ENCODE assay signal across 10 cellular contexts in genomic region chr3:72444642-72445223, GRCh38. TPM values are rescaled to one million over a fixed set of nuclear protein-coding genes. Genes with fewer than 3 reads are reported as not detected.
DNase-seq lines count a peak whose midpoint lies in the region; ATAC-seq and TF ChIP-seq lines count a peak whose summit lies in the region.
"Had no signal": no experiment of that assay in that cellular context is flagged by ENCODE, and none has a peak within 500 bp of the region (broad histone marks: within the 10 kb centered on the region; RNA-seq: fewer than 3 reads in every experiment).

No MANE protein-coding gene starts in this region.

- H3K4me1 Mint-ChIP-seq in activated T-cell treated with anti-CD3 and anti-CD28 coated beads, Interleukin-2, amount 50 U/mL, for 24 hours (ENCODE audit: low read depth): peaks cover 64% of the 10 kb centered on the region
- H3K4me1 Mint-ChIP-seq in T-cell: peaks cover 64 to 68% (median 67%) of the 10 kb centered on the region in 3 donors
- peaks cover 76% of the 10 kb centered on the region for H3K4me1 Mint-ChIP-seq in stimulated activated effector memory CD8-positive, alpha-beta T cell treated with anti-CD3 and anti-CD28 coated beads, Interleukin-12 subunit alpha, Interleukin-12 subunit beta, amount 100 ng/mL, for 72 hours

- ATAC-seq in T-cell (replicated peaks in 1 of 4): no peak
- ATAC-seq in stimulated activated effector memory CD8-positive, alpha-beta T cell treated with anti-CD3 and anti-CD28 coated beads, Interleukin-12 subunit alpha, Interleukin-12 subunit beta, amount 100 ng/mL, for 72 hours: peak; percentile 48

- H3K9me3 ChIP-seq in ascending aorta: no peaks in the 10 kb centered on the region

- H3K4me3 ChIP-seq in ascending aorta: peak overlapping the region in 1 of 2 donors; percentile 91

- no peaks in the 10 kb centered on the region for H3K27me3 ChIP-seq in ascending aorta

- peaks cover 0 to 17% of the 10 kb centered on the region in 2 donors for H3K4me1 ChIP-seq in ascending aorta

- DNase-seq in activated T-cell treated with anti-CD3 and anti-CD28 coated beads, Interleukin-2, amount 50 U/mL, for 24 hours: no peak
- DNase-seq in activated T-cell treated with anti-CD3 and anti-CD28 coated beads, Interleukin-2, amount 50 U/mL, for 1 hour: no peak
- DNase-seq in T-cell (no peak), fibroblast of gingiva (ENCODE audit: low read depth) (peak; percentile 31), NAMALWA (ENCODE audit: low spot score) (no peak), ascending aorta (ENCODE audit: low spot score in 2 of 2) (no peak), DMS53 treated with DMSO at 0.1 percent for 48 hours (lab: John Stamatoyannopoulos, UW; ENCODE audit: unreplicated experiment) (no peak)
- no peak for DNase-seq in stimulated activated effector memory CD8-positive, alpha-beta T cell treated with anti-CD3 and anti-CD28 coated beads, Interleukin-12 subunit alpha, Interleukin-12 subunit beta, amount 100 ng/mL, for 72 hours (ENCODE audit: low spot score in 2 of 2)
- DNase-seq: effector CD8-positive, alpha-beta T cell; NCI-H2081 treated with DMSO at 0.1 percent for 48 hours had no signal

- POLR2A ChIA-PET in T-cell (lab: Charles Lee): interaction anchor here in 1 of 2 donors (0.6 kb wide), 1 partner anchor 469 kb away, joined by 3 read pairs; no protein-coding TSS in a partner anchor

- H3K9me3 Mint-ChIP-seq in activated T-cell treated with anti-CD3 and anti-CD28 coated beads, Interleukin-2, amount 50 U/mL, for 24 hours: peaks cover 2% of the 10 kb centered on the region
- H3K9me3 Mint-ChIP-seq in T-cell: no peaks in the 10 kb centered on the region
- H3K9me3 Mint-ChIP-seq in stimulated activated effector memory CD8-positive, alpha-beta T cell treated with anti-CD3 and anti-CD28 coated beads, Interleukin-12 subunit alpha, Interleukin-12 subunit beta, amount 100 ng/mL, for 72 hours: no peaks in the 10 kb centered on the region

- H3K27ac ChIP-seq in ascending aorta: no peak overlapping the region

- intact Hi-C loops in ascending aorta (cut with DNase I): loop anchor here (2.0 to 10.0 kb wide), 6 partner anchors 108 to 490 kb away; no protein-coding TSS in a partner anchor

- no peak for TF ChIP-seq CTCF in ascending aorta (IDR thresholded peaks at IDR 0.05)

- H3K27ac Mint-ChIP-seq in activated T-cell treated with anti-CD3 and anti-CD28 coated beads, Interleukin-2, amount 50 U/mL, for 24 hours: peak overlapping the region; percentile 96
- H3K27ac Mint-ChIP-seq in T-cell: peak overlapping the region in 1 of 2 donors; percentile 58
- peak overlapping the region; percentile 97 for H3K27ac Mint-ChIP-seq in stimulated activated effector memory CD8-positive, alpha-beta T cell treated with anti-CD3 and anti-CD28 coated beads, Interleukin-12 subunit alpha, Interleukin-12 subunit beta, amount 100 ng/mL, for 72 hours

- peak overlapping the region; percentile 98 for H3K4me3 Mint-ChIP-seq in activated T-cell treated with anti-CD3 and anti-CD28 coated beads, Interleukin-2, amount 50 U/mL, for 24 hours
- H3K4me3 Mint-ChIP-seq in T-cell: peak overlapping the region; percentile 88 to 100 (median 99)
- peak overlapping the region; percentile 91 for H3K4me3 Mint-ChIP-seq in stimulated activated effector memory CD8-positive, alpha-beta T cell treated with anti-CD3 and anti-CD28 coated beads, Interleukin-12 subunit alpha, Interleukin-12 subunit beta, amount 100 ng/mL, for 72 hours

- H3K36me3 ChIP-seq in ascending aorta: no peaks in the 10 kb centered on the region

- CTCF ChIA-PET in T-cell (lab: Charles Lee): no interaction called here

- H3K27me3 Mint-ChIP-seq in activated T-cell treated with anti-CD3 and anti-CD28 coated beads, Interleukin-2, amount 50 U/mL, for 24 hours: peaks cover 3% of the 10 kb centered on the region
- peaks cover 0 to 2% of the 10 kb centered on the region in 2 donors for H3K27me3 Mint-ChIP-seq in T-cell

- H3K36me3 Mint-ChIP-seq in activated T-cell treated with anti-CD3 and anti-CD28 coated beads, Interleukin-2, amount 50 U/mL, for 24 hours (ENCODE audit: low read depth): peaks cover 68% of the 10 kb centered on the region
- H3K36me3 Mint-ChIP-seq in T-cell: peaks cover 20% of the 10 kb centered on the region
- peaks cover 77% of the 10 kb centered on the region for H3K36me3 Mint-ChIP-seq in stimulated activated effector memory CD8-positive, alpha-beta T cell treated with anti-CD3 and anti-CD28 coated beads, Interleukin-12 subunit alpha, Interleukin-12 subunit beta, amount 100 ng/mL, for 72 hours

RNA-seq across cellular contexts. Expression of gene RYBP, which starts 1.7 kb away (rescaled TPM):
- total RNA-seq in T-cell (10 to 100 TPM in 4 of 5 donors, 1 to 10 TPM in 1; 8.8 to 17.1 (median 12.8) TPM), ascending aorta (3.8 TPM)
